Comparison of ENCODE assay signal across 5 cellular contexts in genomic region chr4:140513765-140514164, GRCh38. TPM values are rescaled to one million over a fixed set of nuclear protein-coding genes. Genes with fewer than 3 reads are reported as not detected.
"Had no signal": no experiment of that assay in that cellular context is flagged by ENCODE, and none has a peak within 500 bp of the region (broad histone marks: within the 10 kb centered on the region; RNA-seq: fewer than 3 reads in every experiment).

No MANE protein-coding gene starts in this region.

RNA-seq across cellular contexts. Expression of gene MGAT4D, which starts 15.7 kb away (rescaled TPM):
- total RNA-seq: HepG2, HT-29, HT1080, IMR-90 had no signal
- polyA plus RNA-seq: HepG2, IgD-negative memory B cell, IMR-90 had no signal

RNA-seq across cellular contexts. Expression of gene UCP1, which starts 55.0 kb away (rescaled TPM):
- total RNA-seq: HT-29, HT1080, IMR-90 had no signal
- polyA plus RNA-seq: IgD-negative memory B cell, IMR-90 had no signal
